In genomic region chr22:26892401-26893033, GRCh38 we compare ENCODE assay signal across 11 cellular contexts.
A peak's percentile ranks its signal among the peaks of the same experiment; 100 is the strongest.
DNase-seq lines count a peak whose midpoint lies in the region; ATAC-seq and TF ChIP-seq lines count a peak whose summit lies in the region.
"Had no signal": no experiment of that assay in that cellular context is flagged by ENCODE, and none has a peak within 500 bp of the region (broad histone marks: within the 10 kb centered on the region; RNA-seq: fewer than 3 reads in every experiment).

No MANE protein-coding gene starts in this region.

- intact Hi-C loops in left colon (cut with DNase I, micrococcal nuclease): no loop called here

- TF ChIP-seq CTCF in BE2C (IDR thresholded peaks at IDR 0.05; ENCODE audit: low read depth, low read length): no peak

- no peak overlapping the region for H3K4me3 ChIP-seq in BE2C (ENCODE audit: low read depth, low read length)
- H3K4me3 ChIP-seq: BLaER1 had no signal

- DNase-seq in BE2C (peak; percentile 30), NCI-H128 (lab: John Stamatoyannopoulos, UW; ENCODE audit: unreplicated experiment) (peak; percentile 46), RPMI7951 (ENCODE audit: low read depth) (peak; percentile 73), left colon (peak in 1 of 2 donors; percentile 34), OCI-M2 (lab: John Stamatoyannopoulos, UW; ENCODE audit: unreplicated experiment) (no peak), mesenteric fat pad (ENCODE audit: low spot score) (no peak), medulla oblongata (ENCODE audit: extremely low spot score) (no peak)
- DNase-seq: brain microvascular endothelial cell, nephron progenitor cell had no signal

- peak; percentile 40 for ATAC-seq in left colon
- no peak for ATAC-seq in GM19467 (IDR thresholded peaks at IDR 0.05; ENCODE audit: unreplicated experiment)

- no peaks in the 10 kb centered on the region for H3K9me3 ChIP-seq in BE2C
- H3K9me3 ChIP-seq: BLaER1 had no signal

- H3K36me3 ChIP-seq in BE2C: no peaks in the 10 kb centered on the region
- H3K36me3 ChIP-seq: BLaER1, brain microvascular endothelial cell had no signal

- no peaks in the 10 kb centered on the region for H3K27me3 ChIP-seq in BE2C
- H3K27me3 ChIP-seq: BLaER1, brain microvascular endothelial cell had no signal

- peaks cover 3% of the 10 kb centered on the region; the same call in 1 of the 2 replicates for H3K4me1 ChIP-seq in BE2C

Comparison
In these comparisons a context has a peak if more than half of its experiments do, and no peak if none do; other contexts are left out.
1. DNase-seq: peak in BE2C (single experiment), NCI-H128 (single experiment) and RPMI7951 (single experiment); none in OCI-M2 (single experiment), mesenteric fat pad (single experiment) and medulla oblongata (single experiment).